Comparison of ENCODE assay signal across 1 cellular context in the genomic region with DNA sequence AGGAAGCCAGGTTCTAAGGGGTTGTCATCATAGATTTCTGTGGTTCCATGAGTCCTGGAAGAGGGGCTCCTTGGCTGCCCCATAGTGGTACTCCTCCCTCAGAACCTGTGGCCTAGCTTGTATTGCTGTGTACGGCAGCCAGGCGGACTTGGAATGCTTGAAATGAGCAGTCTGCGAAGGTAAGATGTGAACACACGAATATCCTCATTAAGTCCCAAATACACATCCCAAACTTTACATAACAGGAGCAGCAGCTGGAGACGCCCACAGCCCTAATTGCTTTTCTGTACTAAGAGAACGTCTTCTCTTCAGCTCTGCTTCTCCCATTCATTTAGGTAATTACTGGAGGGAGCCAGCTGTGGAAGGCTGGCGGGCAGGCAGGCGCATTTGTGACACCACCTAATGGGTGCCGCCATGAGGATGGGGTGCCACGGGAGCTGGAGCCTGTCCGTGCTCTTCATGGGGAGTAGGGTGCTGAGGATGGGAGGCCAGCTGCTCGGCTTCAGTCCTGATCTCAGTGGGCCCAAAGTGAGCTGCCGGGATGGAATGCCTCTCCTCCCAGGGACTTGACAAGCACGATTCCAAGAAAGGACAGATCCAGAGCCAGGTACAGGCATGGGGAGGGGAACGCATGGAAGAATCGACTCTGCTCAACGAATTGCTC.
TF ChIP-seq lines count a peak whose summit lies in the region.

No MANE protein-coding gene starts in this region.

TF ChIP-seq in GM23338, 12 proteins besides CTCF, POLR2A, EP300 and RAD21 (continued from another document):
- TF ChIP-seq, protein P1, sequence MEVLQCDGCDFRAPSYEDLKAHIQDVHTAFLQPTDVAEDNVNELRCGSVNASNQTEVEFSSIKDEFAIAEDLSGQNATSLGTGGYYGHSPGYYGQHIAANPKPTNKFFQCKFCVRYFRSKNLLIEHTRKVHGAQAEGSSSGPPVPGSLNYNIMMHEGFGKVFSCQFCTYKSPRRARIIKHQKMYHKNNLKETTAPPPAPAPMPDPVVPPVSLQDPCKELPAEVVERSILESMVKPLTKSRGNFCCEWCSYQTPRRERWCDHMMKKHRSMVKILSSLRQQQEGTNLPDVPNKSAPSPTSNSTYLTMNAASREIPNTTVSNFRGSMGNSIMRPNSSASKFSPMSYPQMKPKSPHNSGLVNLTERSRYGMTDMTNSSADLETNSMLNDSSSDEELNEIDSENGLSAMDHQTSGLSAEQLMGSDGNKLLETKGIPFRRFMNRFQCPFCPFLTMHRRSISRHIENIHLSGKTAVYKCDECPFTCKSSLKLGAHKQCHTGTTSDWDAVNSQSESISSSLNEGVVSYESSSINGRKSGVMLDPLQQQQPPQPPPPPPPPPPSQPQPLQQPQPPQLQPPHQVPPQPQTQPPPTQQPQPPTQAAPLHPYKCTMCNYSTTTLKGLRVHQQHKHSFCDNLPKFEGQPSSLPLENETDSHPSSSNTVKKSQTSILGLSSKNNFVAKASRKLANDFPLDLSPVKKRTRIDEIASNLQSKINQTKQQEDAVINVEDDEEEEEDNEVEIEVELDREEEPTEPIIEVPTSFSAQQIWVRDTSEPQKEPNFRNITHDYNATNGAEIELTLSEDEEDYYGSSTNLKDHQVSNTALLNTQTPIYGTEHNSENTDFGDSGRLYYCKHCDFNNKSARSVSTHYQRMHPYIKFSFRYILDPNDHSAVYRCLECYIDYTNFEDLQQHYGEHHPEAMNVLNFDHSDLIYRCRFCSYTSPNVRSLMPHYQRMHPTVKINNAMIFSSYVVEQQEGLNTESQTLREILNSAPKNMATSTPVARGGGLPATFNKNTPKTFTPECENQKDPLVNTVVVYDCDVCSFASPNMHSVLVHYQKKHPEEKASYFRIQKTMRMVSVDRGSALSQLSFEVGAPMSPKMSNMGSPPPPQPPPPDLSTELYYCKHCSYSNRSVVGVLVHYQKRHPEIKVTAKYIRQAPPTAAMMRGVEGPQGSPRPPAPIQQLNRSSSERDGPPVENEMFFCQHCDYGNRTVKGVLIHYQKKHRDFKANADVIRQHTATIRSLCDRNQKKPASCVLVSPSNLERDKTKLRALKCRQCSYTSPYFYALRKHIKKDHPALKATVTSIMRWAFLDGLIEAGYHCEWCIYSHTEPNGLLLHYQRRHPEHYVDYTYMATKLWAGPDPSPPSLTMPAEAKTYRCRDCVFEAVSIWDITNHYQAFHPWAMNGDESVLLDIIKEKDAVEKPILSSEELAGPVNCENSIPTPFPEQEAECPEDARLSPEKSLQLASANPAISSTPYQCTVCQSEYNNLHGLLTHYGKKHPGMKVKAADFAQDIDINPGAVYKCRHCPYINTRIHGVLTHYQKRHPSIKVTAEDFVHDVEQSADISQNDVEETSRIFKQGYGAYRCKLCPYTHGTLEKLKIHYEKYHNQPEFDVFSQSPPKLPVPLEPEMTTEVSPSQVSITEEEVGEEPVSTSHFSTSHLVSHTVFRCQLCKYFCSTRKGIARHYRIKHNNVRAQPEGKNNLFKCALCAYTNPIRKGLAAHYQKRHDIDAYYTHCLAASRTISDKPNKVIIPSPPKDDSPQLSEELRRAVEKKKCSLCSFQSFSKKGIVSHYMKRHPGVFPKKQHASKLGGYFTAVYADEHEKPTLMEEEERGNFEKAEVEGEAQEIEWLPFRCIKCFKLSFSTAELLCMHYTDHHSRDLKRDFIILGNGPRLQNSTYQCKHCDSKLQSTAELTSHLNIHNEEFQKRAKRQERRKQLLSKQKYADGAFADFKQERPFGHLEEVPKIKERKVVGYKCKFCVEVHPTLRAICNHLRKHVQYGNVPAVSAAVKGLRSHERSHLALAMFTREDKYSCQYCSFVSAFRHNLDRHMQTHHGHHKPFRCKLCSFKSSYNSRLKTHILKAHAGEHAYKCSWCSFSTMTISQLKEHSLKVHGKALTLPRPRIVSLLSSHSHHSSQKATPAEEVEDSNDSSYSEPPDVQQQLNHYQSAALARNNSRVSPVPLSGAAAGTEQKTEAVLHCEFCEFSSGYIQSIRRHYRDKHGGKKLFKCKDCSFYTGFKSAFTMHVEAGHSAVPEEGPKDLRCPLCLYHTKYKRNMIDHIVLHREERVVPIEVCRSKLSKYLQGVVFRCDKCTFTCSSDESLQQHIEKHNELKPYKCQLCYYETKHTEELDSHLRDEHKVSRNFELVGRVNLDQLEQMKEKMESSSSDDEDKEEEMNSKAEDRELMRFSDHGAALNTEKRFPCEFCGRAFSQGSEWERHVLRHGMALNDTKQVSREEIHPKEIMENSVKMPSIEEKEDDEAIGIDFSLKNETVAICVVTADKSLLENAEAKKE (CRISPR knock-in tag; IDR thresholded peaks at IDR 0.05), result no peak
- no peak for TF ChIP-seq EZH2phosphoT487 (IDR thresholded peaks at IDR 0.05; ENCODE audit: unreplicated experiment)
